Comparison of ENCODE assay signal across 32 cellular contexts in the genomic region with DNA sequence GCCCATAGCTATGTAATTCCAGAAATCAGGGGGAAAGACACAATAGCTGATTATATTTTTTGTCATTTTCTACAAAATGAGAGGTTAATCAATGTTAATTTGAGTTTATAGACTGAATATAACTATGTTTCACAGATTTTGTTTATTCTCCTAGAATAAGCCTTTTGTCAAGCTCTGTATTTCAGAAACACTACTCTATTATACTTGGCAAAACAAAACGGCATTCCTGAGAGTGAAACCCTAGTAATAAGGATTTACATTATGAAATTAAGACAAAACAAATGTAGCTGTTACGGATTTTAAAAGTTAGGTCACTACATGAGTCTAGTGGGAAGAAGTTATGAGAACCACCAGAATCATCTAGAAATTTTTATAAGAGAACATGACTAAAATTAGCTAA.
"Had no signal": no experiment of that assay in that cellular context is flagged by ENCODE, and none has a peak within 500 bp of the region (broad histone marks: within the 10 kb centered on the region; RNA-seq: fewer than 3 reads in every experiment).

No MANE protein-coding gene starts in this region.

- H3K4me3 Mint-ChIP-seq: immature natural killer cell; naive B cell; natural killer cell; nephron progenitor cell; neural progenitor cell; stimulated activated naive B cell treated with anti-CD40 and anti-IgM and Interleukin-4, amounts not matched to agents 10 μg/mL and 1 μg/mL and 100 μg/mL, for 72 hours had no signal

- H3K36me3 Mint-ChIP-seq: natural killer cell had no signal

- ATAC-seq: left colon; left lung; lower lobe of right lung; natural killer cell; right cardiac atrium; sciatic nerve; stimulated activated naive B cell treated with anti-CD40 and anti-IgM and Interleukin-4, amounts not matched to agents 10 μg/mL and 1 μg/mL and 100 μg/mL, for 72 hours; stimulated activated naive CD8-positive, alpha-beta T cell treated with anti-CD3 and anti-CD28 coated beads, Interleukin-15, Interleukin-2, amounts not matched to agents 100 U/mL and 50 U/mL, for 24 hours had no signal

- H3K4me1 ChIP-seq: left lung, lower lobe of right lung, neural progenitor cell, parathyroid adenoma, prostate gland, stomach, testis, thyroid gland, upper lobe of left lung, vagina had no signal

- H3K27ac Mint-ChIP-seq: immature natural killer cell; naive B cell; natural killer cell; nephron progenitor cell; neural progenitor cell; stimulated activated naive B cell treated with anti-CD40 and anti-IgM and Interleukin-4, amounts not matched to agents 10 μg/mL and 1 μg/mL and 100 μg/mL, for 72 hours had no signal

- H3K36me3 ChIP-seq: left lung, lower lobe of right lung, neural progenitor cell, neutrophil, prostate gland, stomach, thyroid gland, transverse colon, upper lobe of left lung, vagina had no signal

- DNase-seq: hypothalamus; immature natural killer cell; kidney; left colon; left lung; lower lobe of right lung; mammary epithelial cell; mesenchymal stem cell; naive B cell; natural killer cell; nephron progenitor cell; occipital lobe; retina; right cardiac atrium; stimulated activated CD4-positive, alpha-beta T cell treated with anti-CD3 and anti-CD28 coated beads, Interleukin-12 subunit alpha, Interleukin-12 subunit beta, amount 100 ng/mL, for 4 hours; stimulated activated CD4-positive, alpha-beta T cell treated with anti-CD3 and anti-CD28 coated beads, Interleukin-15, amount 100 ng/mL, for 24 hours; stimulated activated CD4-positive, alpha-beta T cell treated with anti-CD3 and anti-CD28 coated beads, Interleukin-2, amount 100 ng/mL, for 24 hours; stimulated activated CD4-positive, alpha-beta T cell treated with anti-CD3 and anti-CD28 coated beads, Interleukin-4, amount 100 ng/mL, for 1 hour; stimulated activated naive B cell treated with anti-CD40 and anti-IgM and Interleukin-4, amounts not matched to agents 10 μg/mL and 1 μg/mL and 100 μg/mL, for 72 hours; stimulated activated naive CD8-positive, alpha-beta T cell treated with anti-CD3 and anti-CD28 coated beads, Interleukin-15, Interleukin-2, amounts not matched to agents 100 U/mL and 50 U/mL, for 24 hours; stomach; testis; thyroid gland; transverse colon; upper lobe of left lung had no signal

- H3K27ac ChIP-seq: left lung, lower lobe of right lung, neural progenitor cell, neutrophil, parathyroid adenoma, prostate gland, skin epidermis, stomach, testis, thyroid gland, transverse colon, upper lobe of left lung, vagina had no signal

- H3K4me3 ChIP-seq: left lung, lower lobe of right lung, neural progenitor cell, prostate gland, skin epidermis, stomach, testis, thyroid gland, transverse colon, upper lobe of left lung, vagina had no signal

- H3K4me1 Mint-ChIP-seq: nephron progenitor cell, neural progenitor cell had no signal

- H3K9me3 Mint-ChIP-seq: immature natural killer cell, natural killer cell, nephron progenitor cell, neural progenitor cell had no signal

- H3K9me3 ChIP-seq: left lung, lower lobe of right lung, neutrophil, prostate gland, stomach, testis, thyroid gland, transverse colon, upper lobe of left lung, vagina had no signal

- H3K9ac ChIP-seq: neural progenitor cell, parathyroid adenoma had no signal

- H3K27me3 Mint-ChIP-seq: naive B cell; stimulated activated naive B cell treated with anti-CD40 and anti-IgM and Interleukin-4, amounts not matched to agents 10 μg/mL and 1 μg/mL and 100 μg/mL, for 72 hours had no signal

- H3K27me3 ChIP-seq: left lung, neural progenitor cell, neutrophil, stomach, testis, thyroid gland, transverse colon, upper lobe of left lung, vagina had no signal
